ENCODE assay signal across 1 cellular context in the genomic region with DNA sequence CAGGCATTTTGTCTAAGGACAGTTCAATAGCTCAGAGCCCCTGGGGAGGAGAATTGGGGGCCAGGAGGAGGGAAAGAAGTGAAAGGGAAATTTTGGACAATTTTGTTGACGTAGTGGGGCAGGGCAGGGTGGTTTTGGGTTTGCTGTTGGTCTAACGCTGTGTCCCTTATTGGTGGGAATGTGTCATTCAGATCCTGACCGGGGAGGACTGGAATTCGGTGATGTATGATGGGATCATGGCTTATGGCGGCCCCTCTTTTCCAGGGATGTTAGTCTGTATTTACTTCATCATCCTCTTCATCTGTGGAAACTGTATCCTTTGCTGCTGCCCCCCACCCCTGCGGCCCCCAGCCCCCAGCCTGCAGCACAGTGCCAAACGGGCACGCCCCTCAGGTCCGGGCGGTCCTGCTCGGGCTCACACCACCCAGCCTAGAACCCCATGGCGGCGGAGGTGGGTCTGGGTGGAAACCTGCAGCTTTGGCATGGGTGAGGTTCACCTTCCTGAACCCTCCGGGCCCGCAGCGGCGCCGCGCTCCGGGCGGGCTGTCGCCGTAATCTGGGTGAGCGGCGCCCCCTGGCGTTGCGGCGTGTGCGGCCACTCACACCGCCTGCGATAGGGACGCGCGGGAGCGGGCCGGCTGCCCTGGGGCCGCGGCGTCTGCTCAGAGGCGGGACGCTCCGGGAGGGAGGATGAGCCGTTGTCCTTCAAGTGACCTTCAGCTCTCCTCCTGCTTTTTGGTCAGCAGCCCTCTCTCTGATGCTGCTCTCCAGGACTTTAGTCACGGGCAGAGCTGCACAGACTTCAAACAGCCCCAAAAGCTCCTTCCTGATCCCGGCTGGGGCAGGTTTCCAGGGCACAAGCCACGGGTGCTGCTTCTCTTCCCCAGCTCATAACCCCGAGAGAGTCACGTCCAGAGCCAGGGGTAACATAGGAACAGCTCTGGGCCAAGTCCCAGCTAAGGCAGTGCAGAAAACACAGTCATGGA.
TF ChIP-seq lines count a peak whose summit lies in the region.

No MANE protein-coding gene starts in this region.

TF ChIP-seq in K562, 482 proteins besides CTCF, POLR2A, EP300 and RAD21 (continued from another document and continues in another):
- TF ChIP-seq PREB (CRISPR knock-in tag; IDR thresholded peaks at IDR 0.05) (no peak), SRSF1 (IDR thresholded peaks at IDR 0.05; ENCODE audit: low read depth, low read length) (no peak), ZKSCAN8 (CRISPR knock-in tag; IDR thresholded peaks at IDR 0.05) (no peak), ZNF175 (CRISPR knock-in tag; IDR thresholded peaks at IDR 0.05; ENCODE audit: low read depth) (no peak), DMBX1 (CRISPR knock-in tag; IDR thresholded peaks at IDR 0.05; ENCODE audit: borderline replicate concordance) (no peak), ZNF766 (CRISPR knock-in tag; conservative IDR thresholded peaks at IDR 0.05) (no peak), HDAC6 (IDR thresholded peaks at IDR 0.05; ENCODE audit: low read depth, low read length) (no peak), ESRRA (IDR thresholded peaks at IDR 0.05; ENCODE audit: borderline replicate concordance, low read depth) (peak; percentile 75), ZNF12 (CRISPR knock-in tag; IDR thresholded peaks at IDR 0.05) (no peak), DIDO1 (tag; IDR thresholded peaks at IDR 0.05; ENCODE audit: low read depth) (no peak), ZNF512 (tag; IDR thresholded peaks at IDR 0.05) (no peak), RERE (CRISPR knock-in tag; IDR thresholded peaks at IDR 0.05; ENCODE audit: borderline replicate concordance) (no peak), SMC3 (conservative IDR thresholded peaks at IDR 0.05; ENCODE audit: insufficient read depth, low read depth, low read length) (peak; percentile 82), SMARCA4 (IDR thresholded peaks at IDR 0.05) (no peak), POLR2G (IDR thresholded peaks at IDR 0.05; ENCODE audit: low read depth, low read length) (no peak), SIN3B (IDR thresholded peaks at IDR 0.05; ENCODE audit: low read depth) (no peak), PHB2 (IDR thresholded peaks at IDR 0.05; ENCODE audit: low read depth) (no peak), C11orf30 (IDR thresholded peaks at IDR 0.05; ENCODE audit: low read depth) (no peak), ZNF717 (CRISPR knock-in tag; IDR thresholded peaks at IDR 0.05) (no peak), ZNF311 (CRISPR knock-in tag; IDR thresholded peaks at IDR 0.05) (no peak), USF2 (CRISPR knock-in tag; IDR thresholded peaks at IDR 0.05) (no peak), XRCC3 (IDR thresholded peaks at IDR 0.05) (no peak), E2F4 (CRISPR knock-in tag; IDR thresholded peaks at IDR 0.05; ENCODE audit: low read depth) (no peak)
- TF ChIP-seq, protein P1, sequence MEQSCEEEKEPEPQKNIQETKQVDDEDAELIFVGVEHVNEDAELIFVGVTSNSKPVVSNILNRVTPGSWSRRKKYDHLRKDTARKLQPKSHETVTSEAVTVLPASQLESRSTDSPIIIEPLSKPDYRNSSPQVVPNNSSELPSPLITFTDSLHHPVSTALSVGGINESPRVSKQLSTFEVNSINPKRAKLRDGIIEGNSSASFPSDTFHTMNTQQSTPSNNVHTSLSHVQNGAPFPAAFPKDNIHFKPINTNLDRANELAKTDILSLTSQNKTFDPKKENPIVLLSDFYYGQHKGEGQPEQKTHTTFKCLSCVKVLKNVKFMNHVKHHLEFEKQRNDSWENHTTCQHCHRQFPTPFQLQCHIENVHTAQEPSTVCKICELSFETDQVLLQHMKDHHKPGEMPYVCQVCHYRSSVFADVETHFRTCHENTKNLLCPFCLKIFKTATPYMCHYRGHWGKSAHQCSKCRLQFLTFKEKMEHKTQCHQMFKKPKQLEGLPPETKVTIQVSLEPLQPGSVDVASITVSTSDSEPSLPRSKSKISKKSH (CRISPR knock-in tag; IDR thresholded peaks at IDR 0.05): no peak
- TF ChIP-seq, protein P2, sequence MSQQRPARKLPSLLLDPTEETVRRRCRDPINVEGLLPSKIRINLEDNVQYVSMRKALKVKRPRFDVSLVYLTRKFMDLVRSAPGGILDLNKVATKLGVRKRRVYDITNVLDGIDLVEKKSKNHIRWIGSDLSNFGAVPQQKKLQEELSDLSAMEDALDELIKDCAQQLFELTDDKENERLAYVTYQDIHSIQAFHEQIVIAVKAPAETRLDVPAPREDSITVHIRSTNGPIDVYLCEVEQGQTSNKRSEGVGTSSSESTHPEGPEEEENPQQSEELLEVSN (IDR thresholded peaks at IDR 0.05; ENCODE audit: borderline replicate concordance in 1 of 2, extremely low read depth in 1 of 2, insufficient read depth in 1 of 2, insufficient read length in 1 of 2, low read depth in 1 of 2, low read length in 1 of 2, poor library complexity in 1 of 2, severe bottlenecking in 1 of 2): peak in 1 of 2 experiments; percentile 48
- TF ChIP-seq, protein P3, sequence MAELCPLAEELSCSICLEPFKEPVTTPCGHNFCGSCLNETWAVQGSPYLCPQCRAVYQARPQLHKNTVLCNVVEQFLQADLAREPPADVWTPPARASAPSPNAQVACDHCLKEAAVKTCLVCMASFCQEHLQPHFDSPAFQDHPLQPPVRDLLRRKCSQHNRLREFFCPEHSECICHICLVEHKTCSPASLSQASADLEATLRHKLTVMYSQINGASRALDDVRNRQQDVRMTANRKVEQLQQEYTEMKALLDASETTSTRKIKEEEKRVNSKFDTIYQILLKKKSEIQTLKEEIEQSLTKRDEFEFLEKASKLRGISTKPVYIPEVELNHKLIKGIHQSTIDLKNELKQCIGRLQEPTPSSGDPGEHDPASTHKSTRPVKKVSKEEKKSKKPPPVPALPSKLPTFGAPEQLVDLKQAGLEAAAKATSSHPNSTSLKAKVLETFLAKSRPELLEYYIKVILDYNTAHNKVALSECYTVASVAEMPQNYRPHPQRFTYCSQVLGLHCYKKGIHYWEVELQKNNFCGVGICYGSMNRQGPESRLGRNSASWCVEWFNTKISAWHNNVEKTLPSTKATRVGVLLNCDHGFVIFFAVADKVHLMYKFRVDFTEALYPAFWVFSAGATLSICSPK (IDR thresholded peaks at IDR 0.05; ENCODE audit: borderline replicate concordance): no peak
- TF ChIP-seq, protein P4, sequence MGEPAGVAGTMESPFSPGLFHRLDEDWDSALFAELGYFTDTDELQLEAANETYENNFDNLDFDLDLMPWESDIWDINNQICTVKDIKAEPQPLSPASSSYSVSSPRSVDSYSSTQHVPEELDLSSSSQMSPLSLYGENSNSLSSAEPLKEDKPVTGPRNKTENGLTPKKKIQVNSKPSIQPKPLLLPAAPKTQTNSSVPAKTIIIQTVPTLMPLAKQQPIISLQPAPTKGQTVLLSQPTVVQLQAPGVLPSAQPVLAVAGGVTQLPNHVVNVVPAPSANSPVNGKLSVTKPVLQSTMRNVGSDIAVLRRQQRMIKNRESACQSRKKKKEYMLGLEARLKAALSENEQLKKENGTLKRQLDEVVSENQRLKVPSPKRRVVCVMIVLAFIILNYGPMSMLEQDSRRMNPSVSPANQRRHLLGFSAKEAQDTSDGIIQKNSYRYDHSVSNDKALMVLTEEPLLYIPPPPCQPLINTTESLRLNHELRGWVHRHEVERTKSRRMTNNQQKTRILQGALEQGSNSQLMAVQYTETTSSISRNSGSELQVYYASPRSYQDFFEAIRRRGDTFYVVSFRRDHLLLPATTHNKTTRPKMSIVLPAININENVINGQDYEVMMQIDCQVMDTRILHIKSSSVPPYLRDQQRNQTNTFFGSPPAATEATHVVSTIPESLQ (CRISPR knock-in tag; IDR thresholded peaks at IDR 0.05): no peak
- TF ChIP-seq, protein P5, sequence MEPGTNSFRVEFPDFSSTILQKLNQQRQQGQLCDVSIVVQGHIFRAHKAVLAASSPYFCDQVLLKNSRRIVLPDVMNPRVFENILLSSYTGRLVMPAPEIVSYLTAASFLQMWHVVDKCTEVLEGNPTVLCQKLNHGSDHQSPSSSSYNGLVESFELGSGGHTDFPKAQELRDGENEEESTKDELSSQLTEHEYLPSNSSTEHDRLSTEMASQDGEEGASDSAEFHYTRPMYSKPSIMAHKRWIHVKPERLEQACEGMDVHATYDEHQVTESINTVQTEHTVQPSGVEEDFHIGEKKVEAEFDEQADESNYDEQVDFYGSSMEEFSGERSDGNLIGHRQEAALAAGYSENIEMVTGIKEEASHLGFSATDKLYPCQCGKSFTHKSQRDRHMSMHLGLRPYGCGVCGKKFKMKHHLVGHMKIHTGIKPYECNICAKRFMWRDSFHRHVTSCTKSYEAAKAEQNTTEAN (CRISPR knock-in tag; IDR thresholded peaks at IDR 0.05): no peak
